8 cellular contexts compared by ENCODE assay signal in the genomic region with DNA sequence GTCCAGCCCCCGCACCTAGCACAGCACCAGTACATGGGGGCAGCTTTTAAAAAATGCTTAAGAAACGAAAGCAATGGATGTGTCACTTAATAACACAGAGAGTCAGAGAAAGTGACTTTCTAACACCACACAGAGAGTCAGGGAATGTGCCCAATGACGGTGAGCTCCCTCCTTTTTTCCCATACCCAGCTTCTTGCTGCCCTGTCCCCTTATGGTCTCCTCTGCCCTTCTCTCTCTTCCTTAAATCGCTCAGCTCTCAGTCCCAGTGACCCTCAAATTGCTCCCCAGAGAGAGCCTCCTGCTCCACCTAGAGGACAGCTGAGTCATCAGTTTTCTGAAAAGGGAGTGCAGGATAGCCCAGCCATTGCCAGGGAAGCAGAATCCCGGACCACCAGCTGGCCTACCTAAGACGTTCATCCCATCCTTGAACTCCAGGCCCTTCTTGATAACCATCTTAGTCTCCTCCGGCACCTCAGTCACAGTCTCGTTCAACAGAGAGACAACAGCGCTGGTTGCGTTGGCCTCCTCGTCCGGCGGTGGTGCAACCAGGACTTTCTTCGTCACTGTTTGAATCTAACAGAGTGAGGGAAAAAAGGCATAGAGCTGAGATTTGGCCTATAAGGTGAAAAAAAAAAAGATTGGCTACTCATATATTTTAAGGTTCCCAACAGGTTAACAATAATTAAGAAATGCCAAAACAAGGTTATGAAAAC.
DNase-seq lines count a peak whose midpoint lies in the region; ATAC-seq, FAIRE-seq and TF ChIP-seq lines count a peak whose summit lies in the region.

No MANE protein-coding gene starts in this region.

- ATAC-seq in omental fat pad (ENCODE audit: low FRiP score) (no peak), GM18505 (IDR thresholded peaks at IDR 0.05; ENCODE audit: unreplicated experiment) (no peak)

- TF ChIP-seq CTCF in endothelial cell (IDR thresholded peaks at IDR 0.05; ENCODE audit: unreplicated experiment) = peak; percentile 32
- TF ChIP-seq CTCF in osteocyte (IDR thresholded peaks at IDR 0.05) = peak; percentile 49
- TF ChIP-seq CTCF in omental fat pad (IDR thresholded peaks at IDR 0.05) = no peak

- TF ChIP-seq POLR2A in GM12892 (IDR thresholded peaks at IDR 0.05; ENCODE audit: low read depth, low read length) = no peak
- TF ChIP-seq POLR2A in GM18505 (IDR thresholded peaks at IDR 0.05; ENCODE audit: borderline replicate concordance, extremely low read depth, insufficient read depth, insufficient read length) = no peak

- CTCF ChIA-PET in activated CD4-positive, alpha-beta T cell treated with anti-CD3 and anti-CD28 coated beads, Interleukin-2, amount 10 ng/mL, durations not matched to agents 7 days and 5 days (lab: Charles Lee) = interaction anchor here (0.8 to 4.4 kb wide), 11 partner anchors 10 to 142 kb away, joined by 3 to 26 read pairs (median 4); no protein-coding TSS in a partner anchor

- no peak overlapping the region for H3K4me3 Mint-ChIP-seq in activated CD4-positive, alpha-beta T cell treated with anti-CD3 and anti-CD28 coated beads, Interleukin-2, amount 10 ng/mL, durations not matched to agents 7 days and 5 days
- H3K4me3 Mint-ChIP-seq in endothelial cell (ENCODE audit: unreplicated experiment) (no peak overlapping the region), osteocyte (ENCODE audit: unreplicated experiment) (no peak overlapping the region)

- FAIRE-seq in GM12892 (lab: Jason Lieb, UNC) = peak; percentile 93

- H3K27me3 Mint-ChIP-seq in activated CD4-positive, alpha-beta T cell treated with anti-CD3 and anti-CD28 coated beads, Interleukin-2, amount 10 ng/mL, durations not matched to agents 7 days and 5 days = peaks cover 3% of the 10 kb centered on the region
- H3K27me3 Mint-ChIP-seq in endothelial cell (ENCODE audit: unreplicated experiment) (no peaks in the 10 kb centered on the region), osteocyte (ENCODE audit: unreplicated experiment) (no peaks in the 10 kb centered on the region)

- peak overlapping the region; percentile 47 for H3K27ac Mint-ChIP-seq in activated CD4-positive, alpha-beta T cell treated with anti-CD3 and anti-CD28 coated beads, Interleukin-2, amount 10 ng/mL, durations not matched to agents 7 days and 5 days
- peak overlapping the region; percentile 14 for H3K27ac Mint-ChIP-seq in endothelial cell (ENCODE audit: unreplicated experiment)
- H3K27ac Mint-ChIP-seq in osteocyte (ENCODE audit: unreplicated experiment) = no peak overlapping the region

- POLR2A ChIA-PET in activated CD4-positive, alpha-beta T cell treated with anti-CD3 and anti-CD28 coated beads, Interleukin-2, amount 10 ng/mL, durations not matched to agents 7 days and 5 days (lab: Charles Lee) = interaction anchor here (0.6 kb wide), 1 partner anchor 377 kb away, joined by 3 read pairs; no protein-coding TSS in a partner anchor

- peak; percentile 16 to 31 for DNase-seq in AML-193 (lab: John Stamatoyannopoulos, UW)
- DNase-seq in GM12892 (ENCODE audit: insufficient read length) = peak; percentile 15
- DNase-seq in M059J (ENCODE audit: low read depth) = peak; percentile 78
- peak; percentile 46 for DNase-seq in activated CD4-positive, alpha-beta T cell treated with anti-CD3 and anti-CD28 coated beads, Interleukin-2, amount 10 ng/mL, durations not matched to agents 7 days and 5 days
- DNase-seq in endothelial cell (ENCODE audit: low spot score) = peak; percentile 57
- no peak for DNase-seq in osteocyte (ENCODE audit: extremely low spot score, unreplicated experiment)
- no peak for DNase-seq in omental fat pad (ENCODE audit: low spot score)

- peaks cover 14% of the 10 kb centered on the region for H3K4me1 Mint-ChIP-seq in activated CD4-positive, alpha-beta T cell treated with anti-CD3 and anti-CD28 coated beads, Interleukin-2, amount 10 ng/mL, durations not matched to agents 7 days and 5 days
- H3K4me1 Mint-ChIP-seq in endothelial cell (ENCODE audit: unreplicated experiment) = peaks cover 7% of the 10 kb centered on the region
- peaks cover 9% of the 10 kb centered on the region for H3K4me1 Mint-ChIP-seq in osteocyte (ENCODE audit: unreplicated experiment)

- no peaks in the 10 kb centered on the region for H3K36me3 Mint-ChIP-seq in activated CD4-positive, alpha-beta T cell treated with anti-CD3 and anti-CD28 coated beads, Interleukin-2, amount 10 ng/mL, durations not matched to agents 7 days and 5 days (ENCODE audit: low read depth)
- H3K36me3 Mint-ChIP-seq in endothelial cell (ENCODE audit: low read depth, unreplicated experiment) (no peaks in the 10 kb centered on the region), osteocyte (ENCODE audit: unreplicated experiment) (no peaks in the 10 kb centered on the region)

- peaks cover 9% of the 10 kb centered on the region for H3K9me3 Mint-ChIP-seq in activated CD4-positive, alpha-beta T cell treated with anti-CD3 and anti-CD28 coated beads, Interleukin-2, amount 10 ng/mL, durations not matched to agents 7 days and 5 days
- H3K9me3 Mint-ChIP-seq in endothelial cell (ENCODE audit: unreplicated experiment) = no peaks in the 10 kb centered on the region
- no peaks in the 10 kb centered on the region for H3K9me3 Mint-ChIP-seq in osteocyte (ENCODE audit: unreplicated experiment)

Comparison
In these comparisons a context has a peak if more than half of its experiments do, and no peak if none do; other contexts are left out.
1. DNase-seq: peak in AML-193 (2 of 2), GM12892 (single experiment), M059J (single experiment), activated CD4-positive, alpha-beta T cell treated with anti-CD3 and anti-CD28 coated beads, Interleukin-2, amount 10 ng/mL, durations not matched to agents 7 days and 5 days (single experiment) and endothelial cell (single experiment); none in osteocyte (single experiment) and omental fat pad (single experiment).
2. CTCF ChIP-seq: peak in endothelial cell (single experiment) and osteocyte (single experiment); none in omental fat pad (0 of 3).